Comparison of ENCODE assay signal across 9 cellular contexts in genomic region chr5:39716532-39716971, GRCh38.
DNase-seq lines count a peak whose midpoint lies in the region; ATAC-seq, FAIRE-seq and TF ChIP-seq lines count a peak whose summit lies in the region.
"Had no signal": no experiment of that assay in that cellular context is flagged by ENCODE, and none has a peak within 500 bp of the region (broad histone marks: within the 10 kb centered on the region; RNA-seq: fewer than 3 reads in every experiment).

No MANE protein-coding gene starts in this region.

- intact Hi-C loops in activated CD4-positive, alpha-beta T cell treated with anti-CD3 and anti-CD28 coated beads for 36 hours (cut with DNase I, micrococcal nuclease), result loop anchor here (1.0 to 10.0 kb wide), 2 partner anchors 228 to 972 kb away; no protein-coding TSS in a partner anchor
- intact Hi-C loops in Panc1 (cut with micrococcal nuclease; ENCODE audit: unreplicated experiment) (no loop called here), left colon (cut with DNase I, micrococcal nuclease) (loop anchor here in 1 of 2 donors (10.0 kb wide), 3 partner anchors 228 to 1018 kb away; no protein-coding TSS in a partner anchor), transverse colon (cut with DNase I; ENCODE audit: low total_unique reads) (loop anchor here (10.0 kb wide), 2 partner anchors 968 to 1018 kb away; no protein-coding TSS in a partner anchor), ascending aorta (cut with DNase I) (no loop called here)

- no peak overlapping the region for H3K4me3 Mint-ChIP-seq in activated CD4-positive, alpha-beta T cell treated with anti-CD3 and anti-CD28 coated beads for 36 hours
- no peak overlapping the region for H3K4me3 Mint-ChIP-seq in astrocyte (ENCODE audit: unreplicated experiment)

- no peak overlapping the region for H3K4me3 ChIP-seq in Panc1 (ENCODE audit: low read depth in 2 of 2, low read length in 2 of 2)
- H3K4me3 ChIP-seq in astrocyte (ENCODE audit: insufficient read depth, low read depth, low read length), result no peak overlapping the region
- no peak overlapping the region for H3K4me3 ChIP-seq in transverse colon
- H3K4me3 ChIP-seq in ascending aorta, result no peak overlapping the region
- H3K4me3 ChIP-seq: upper lobe of left lung had no signal

- CTCF ChIA-PET in activated CD4-positive, alpha-beta T cell treated with anti-CD3 and anti-CD28 coated beads for 36 hours (lab: Charles Lee), result interaction anchor here (0.6 to 1.9 kb wide), 7 partner anchors 23 to 973 kb away, joined by 3 to 5 read pairs (median 3); no protein-coding TSS in a partner anchor
- CTCF ChIA-PET in Panc1 (lab: Charles Lee), result interaction anchor here (0.6 to 0.7 kb wide), 2 partner anchors 237 to 708 kb away, joined by 3 read pairs; no protein-coding TSS in a partner anchor

- ATAC-seq in activated CD4-positive, alpha-beta T cell treated with anti-CD3 and anti-CD28 coated beads for 36 hours, result peak; percentile 93
- ATAC-seq in HG03159 (IDR thresholded peaks at IDR 0.05; ENCODE audit: unreplicated experiment) (peak; percentile 55), Panc1 (peak; percentile 58; the same call in 1 of the 2 replicates), left colon (peak; percentile 85)

- in situ Hi-C loops in Panc1 (cut with HindIII; ENCODE audit: low pct_unique_long_range_greater_than_20kb, low sequenced_read_pairs) (no loop called here), transverse colon (cut with MboI; ENCODE audit: low pct_ligation_motif_present in 1 of 4, low pct_unique_long_range_greater_than_20kb in 1 of 4, low sequenced_read_pairs in 3 of 4) (loop anchor here (25.0 kb wide), 2 partner anchors 1021 to 1171 kb away; no protein-coding TSS in a partner anchor)

- H3K9me3 ChIP-seq in Panc1 (ENCODE audit: control insufficient read depth, insufficient read depth, low read depth, low read length) (no peaks in the 10 kb centered on the region), astrocyte (ENCODE audit: insufficient read depth, low read depth, low read length) (no peaks in the 10 kb centered on the region), transverse colon (no peaks in the 10 kb centered on the region), ascending aorta (no peaks in the 10 kb centered on the region)
- H3K9me3 ChIP-seq: upper lobe of left lung had no signal

- H3K27ac Mint-ChIP-seq in activated CD4-positive, alpha-beta T cell treated with anti-CD3 and anti-CD28 coated beads for 36 hours, result no peak overlapping the region
- peak overlapping the region; percentile 36 for H3K27ac Mint-ChIP-seq in astrocyte (ENCODE audit: unreplicated experiment)

- peak; percentile 66 for DNase-seq in activated CD4-positive, alpha-beta T cell treated with anti-CD3 and anti-CD28 coated beads for 36 hours
- DNase-seq in activated CD4-positive, alpha-beta T cell treated with anti-CD3 and anti-CD28 coated beads for 1 hour, result no peak
- DNase-seq in Panc1 (ENCODE audit: low read depth, low spot score), result peak; percentile 80
- peak; percentile 37 for DNase-seq in astrocyte (ENCODE audit: low read depth)
- peak; percentile 32 to 52 for DNase-seq in left colon
- DNase-seq in transverse colon, result peak; percentile 55
- DNase-seq in ascending aorta (ENCODE audit: low spot score in 2 of 2), result no peak

- H3K27me3 ChIP-seq in Panc1 (ENCODE audit: control insufficient read depth, insufficient read depth, low read length), result no peaks in the 10 kb centered on the region
- no peaks in the 10 kb centered on the region for H3K27me3 ChIP-seq in astrocyte (ENCODE audit: insufficient read depth, low read length)
- no peaks in the 10 kb centered on the region for H3K27me3 ChIP-seq in transverse colon
- no peaks in the 10 kb centered on the region for H3K27me3 ChIP-seq in ascending aorta
- H3K27me3 ChIP-seq: upper lobe of left lung had no signal

- H3K27ac ChIP-seq in Panc1 (ENCODE audit: low read length) (peak overlapping the region; percentile 73; the same call in 1 of the 2 replicates), astrocyte (ENCODE audit: low read depth, low read length) (no peak overlapping the region), transverse colon (no peak overlapping the region), ascending aorta (no peak overlapping the region)
- H3K27ac ChIP-seq: upper lobe of left lung had no signal

- TF ChIP-seq POLR2A in transverse colon (IDR thresholded peaks at IDR 0.05), result no peak

- no peak for FAIRE-seq in astrocyte (lab: Jason Lieb, UNC)

- TF ChIP-seq EP300 in transverse colon (IDR thresholded peaks at IDR 0.05; ENCODE audit: low read depth), result no peak

- H3K4me1 ChIP-seq in Panc1 (ENCODE audit: control insufficient read depth, insufficient read depth, low read length) (peaks cover 16% of the 10 kb centered on the region), astrocyte (ENCODE audit: insufficient read depth, low read length) (no peaks in the 10 kb centered on the region), transverse colon (peaks cover 0 to 12% (median 0%) of the 10 kb centered on the region in 4 donors), ascending aorta (no peaks in the 10 kb centered on the region)
- H3K4me1 ChIP-seq: upper lobe of left lung had no signal

- H3K27me3 Mint-ChIP-seq in activated CD4-positive, alpha-beta T cell treated with anti-CD3 and anti-CD28 coated beads for 36 hours, result peaks cover 10% of the 10 kb centered on the region
- no peaks in the 10 kb centered on the region for H3K27me3 Mint-ChIP-seq in astrocyte (ENCODE audit: low read depth, unreplicated experiment)

- no peaks in the 10 kb centered on the region for H3K9me3 Mint-ChIP-seq in activated CD4-positive, alpha-beta T cell treated with anti-CD3 and anti-CD28 coated beads for 36 hours (ENCODE audit: low read depth)
- H3K9me3 Mint-ChIP-seq in astrocyte (ENCODE audit: unreplicated experiment), result no peaks in the 10 kb centered on the region

- 28 to 56% methylated on average over 1 of the region's 1 CpG for WGBS in transverse colon (ENCODE audit: low coverage in 1 of 2), 2 donors

- H3K79me2 ChIP-seq in astrocyte (ENCODE audit: insufficient read depth, low read length), result no peaks in the 10 kb centered on the region

- no peaks in the 10 kb centered on the region for H3K36me3 Mint-ChIP-seq in activated CD4-positive, alpha-beta T cell treated with anti-CD3 and anti-CD28 coated beads for 36 hours (ENCODE audit: low read depth)
- no peaks in the 10 kb centered on the region for H3K36me3 Mint-ChIP-seq in astrocyte (ENCODE audit: low read depth, unreplicated experiment)

- no peak overlapping the region for H3K4me2 ChIP-seq in astrocyte (ENCODE audit: low read length)

- H3K36me3 ChIP-seq in Panc1 (ENCODE audit: control insufficient read depth, insufficient read depth, low read length) (no peaks in the 10 kb centered on the region), astrocyte (ENCODE audit: insufficient read depth, low read length) (no peaks in the 10 kb centered on the region), transverse colon (no peaks in the 10 kb centered on the region), ascending aorta (no peaks in the 10 kb centered on the region)
- H3K36me3 ChIP-seq: upper lobe of left lung had no signal

- no peak overlapping the region for H3K9ac ChIP-seq in astrocyte (ENCODE audit: low read length)

- BruUV-seq in Panc1 (replicated peaks; lab: Mats Ljungman, UMichigan), result no TSS peak

- TF ChIP-seq CTCF in Panc1 (IDR thresholded peaks at IDR 0.05) (peak; percentile 68), astrocyte (IDR thresholded peaks at IDR 0.05; ENCODE audit: insufficient read depth, low read depth, low read length) (peak; percentile 16), transverse colon (IDR thresholded peaks at IDR 0.05) (peak; percentile 23 to 44 (median 25)), ascending aorta (IDR thresholded peaks at IDR 0.05) (peak in 1 of 3 experiments; percentile 19)

- H3K4me1 Mint-ChIP-seq in activated CD4-positive, alpha-beta T cell treated with anti-CD3 and anti-CD28 coated beads for 36 hours, result no peaks in the 10 kb centered on the region
- peaks cover 3% of the 10 kb centered on the region for H3K4me1 Mint-ChIP-seq in astrocyte (ENCODE audit: low read depth, unreplicated experiment)

- POLR2A ChIA-PET in activated CD4-positive, alpha-beta T cell treated with anti-CD3 and anti-CD28 coated beads for 36 hours (lab: Charles Lee), result no interaction called here
- POLR2A ChIA-PET in Panc1 (lab: Charles Lee), result no interaction called here

- peak overlapping the region; percentile 43 for H2AFZ ChIP-seq in astrocyte (ENCODE audit: low read depth, low read length)

- H4K20me1 ChIP-seq in astrocyte (ENCODE audit: insufficient read depth, low read length), result no peaks in the 10 kb centered on the region

Comparison
In these comparisons a context has a peak if more than half of its experiments do, and no peak if none do; other contexts are left out.
1. DNase-seq: peak in activated CD4-positive, alpha-beta T cell treated with anti-CD3 and anti-CD28 coated beads for 36 hours (single experiment), Panc1 (single experiment), astrocyte (single experiment), left colon (2 of 2) and transverse colon (single experiment); none in activated CD4-positive, alpha-beta T cell treated with anti-CD3 and anti-CD28 coated beads for 1 hour (single experiment) and ascending aorta (0 of 2).
2. intact Hi-C loops: an anchor here in activated CD4-positive, alpha-beta T cell treated with anti-CD3 and anti-CD28 coated beads for 36 hours (1.0 to 10.0 kb wide) and transverse colon (10.0 kb wide); none called in Panc1 and ascending aorta.
3. Peak in every context shown above with its lines, with median percentiles within 50 percentile points of each other: ATAC-seq.